ENCODE assay signal across 8 cellular contexts in genomic region chr11:10770626-10771254, GRCh38. TPM values are rescaled to one million over a fixed set of nuclear protein-coding genes. Genes with fewer than 3 reads are reported as not detected.
A peak's percentile ranks its signal among the peaks of the same experiment; 100 is the strongest.
DNase-seq lines count a peak whose midpoint lies in the region; ATAC-seq lines count a peak whose summit lies in the region.

No MANE protein-coding gene starts in this region.

- DNase-seq in stimulated activated naive CD8-positive, alpha-beta T cell treated with anti-CD3 and anti-CD28 coated beads, Interleukin-15, Interleukin-2, amounts not matched to agents 100 U/mL and 50 U/mL, for 24 hours, result peak; percentile 28
- no peak for DNase-seq in stimulated activated naive CD8-positive, alpha-beta T cell treated with anti-CD3 and anti-CD28 coated beads, Interleukin-15, amount 100 ng/mL, for 72 hours
- DNase-seq in NCI-H1092 (lab: John Stamatoyannopoulos, UW) (peak; percentile 9), left ventricle myocardium superior (peak; percentile 60)
- DNase-seq in activated naive CD4-positive, alpha-beta T cell treated with anti-CD3 and anti-CD28 coated beads for 36 hours, result peak; percentile 42
- DNase-seq in stimulated activated CD8-positive, alpha-beta memory T cell treated with anti-CD3 and anti-CD28 coated beads, Interleukin-4, amount 100 ng/mL, for 48 hours, result peak; percentile 40

- no peaks in the 10 kb centered on the region for H3K9me3 Mint-ChIP-seq in stimulated activated naive CD8-positive, alpha-beta T cell treated with anti-CD3 and anti-CD28 coated beads, Interleukin-15, amount 100 ng/mL, for 72 hours
- H3K9me3 Mint-ChIP-seq in activated naive CD4-positive, alpha-beta T cell treated with anti-CD3 and anti-CD28 coated beads for 36 hours, result no peaks in the 10 kb centered on the region

- intact Hi-C loops in activated naive CD4-positive, alpha-beta T cell treated with anti-CD3 and anti-CD28 coated beads for 36 hours (cut with micrococcal nuclease), result no loop called here
- intact Hi-C loops in left ventricle myocardium superior (cut with micrococcal nuclease), result no loop called here

- H3K4me3 Mint-ChIP-seq in stimulated activated naive CD8-positive, alpha-beta T cell treated with anti-CD3 and anti-CD28 coated beads, Interleukin-15, amount 100 ng/mL, for 72 hours, result no peak overlapping the region
- H3K4me3 Mint-ChIP-seq in activated naive CD4-positive, alpha-beta T cell treated with anti-CD3 and anti-CD28 coated beads for 36 hours, result no peak overlapping the region

- no peaks in the 10 kb centered on the region for H3K4me1 Mint-ChIP-seq in stimulated activated naive CD8-positive, alpha-beta T cell treated with anti-CD3 and anti-CD28 coated beads, Interleukin-15, amount 100 ng/mL, for 72 hours
- H3K4me1 Mint-ChIP-seq in activated naive CD4-positive, alpha-beta T cell treated with anti-CD3 and anti-CD28 coated beads for 36 hours (ENCODE audit: low read depth), result no peaks in the 10 kb centered on the region

- H3K36me3 Mint-ChIP-seq in activated naive CD4-positive, alpha-beta T cell treated with anti-CD3 and anti-CD28 coated beads for 36 hours (ENCODE audit: low read depth), result peaks cover 24% of the 10 kb centered on the region

- no peak for ATAC-seq in stimulated activated naive CD8-positive, alpha-beta T cell treated with anti-CD3 and anti-CD28 coated beads, Interleukin-15, Interleukin-2, amounts not matched to agents 100 U/mL and 50 U/mL, for 24 hours
- no peak for ATAC-seq in stimulated activated naive CD8-positive, alpha-beta T cell treated with anti-CD3 and anti-CD28 coated beads, Interleukin-15, amount 100 ng/mL, for 72 hours
- ATAC-seq in left ventricle myocardium superior (peak; percentile 75), HG02610 (IDR thresholded peaks at IDR 0.05; ENCODE audit: unreplicated experiment) (no peak), GM19023 (IDR thresholded peaks at IDR 0.05; ENCODE audit: unreplicated experiment) (no peak)

- CTCF ChIA-PET in activated naive CD4-positive, alpha-beta T cell treated with anti-CD3 and anti-CD28 coated beads for 36 hours (lab: Charles Lee), result interaction anchor here (0.5 to 4.3 kb wide), 13 partner anchors 10 to 1272 kb away, joined by 3 to 26 read pairs (median 3); no protein-coding TSS in a partner anchor

- no peaks in the 10 kb centered on the region for H3K27me3 Mint-ChIP-seq in stimulated activated naive CD8-positive, alpha-beta T cell treated with anti-CD3 and anti-CD28 coated beads, Interleukin-15, amount 100 ng/mL, for 72 hours
- no peaks in the 10 kb centered on the region for H3K27me3 Mint-ChIP-seq in activated naive CD4-positive, alpha-beta T cell treated with anti-CD3 and anti-CD28 coated beads for 36 hours (ENCODE audit: low read depth)

- H3K27ac Mint-ChIP-seq in stimulated activated naive CD8-positive, alpha-beta T cell treated with anti-CD3 and anti-CD28 coated beads, Interleukin-15, amount 100 ng/mL, for 72 hours, result no peak overlapping the region
- H3K27ac Mint-ChIP-seq in activated naive CD4-positive, alpha-beta T cell treated with anti-CD3 and anti-CD28 coated beads for 36 hours, result no peak overlapping the region

RNA-seq across cellular contexts. Expression of gene CTR9, which starts 19.7 kb away (rescaled TPM):
- 10 to 100 TPM; 28.7 to 29.7 TPM for total RNA-seq in activated naive CD4-positive, alpha-beta T cell treated with anti-CD3 and anti-CD28 coated beads for 36 hours
- total RNA-seq in left ventricle myocardium superior, result 25.6 TPM

RNA-seq across cellular contexts. Expression of gene EIF4G2, which starts 38.0 kb away (rescaled TPM):
- total RNA-seq in activated naive CD4-positive, alpha-beta T cell treated with anti-CD3 and anti-CD28 coated beads for 36 hours, result 100 to 1,000 TPM; 640 to 734 TPM
- total RNA-seq in left ventricle myocardium superior, result 739 TPM

Comparison
In these comparisons a context has a peak if more than half of its experiments do, and no peak if none do; other contexts are left out.
1. DNase-seq: peak in stimulated activated naive CD8-positive, alpha-beta T cell treated with anti-CD3 and anti-CD28 coated beads, Interleukin-15, Interleukin-2, amounts not matched to agents 100 U/mL and 50 U/mL, for 24 hours (single experiment), NCI-H1092 (single experiment), activated naive CD4-positive, alpha-beta T cell treated with anti-CD3 and anti-CD28 coated beads for 36 hours (single experiment), left ventricle myocardium superior (single experiment) and stimulated activated CD8-positive, alpha-beta memory T cell treated with anti-CD3 and anti-CD28 coated beads, Interleukin-4, amount 100 ng/mL, for 48 hours (single experiment); none in stimulated activated naive CD8-positive, alpha-beta T cell treated with anti-CD3 and anti-CD28 coated beads, Interleukin-15, amount 100 ng/mL, for 72 hours (0 of 2).